In genomic region chr7:27172388-27172774, GRCh38 we compare ENCODE assay signal across 10 cellular contexts. TPM values are rescaled to one million over a fixed set of nuclear protein-coding genes. Genes with fewer than 3 reads are reported as not detected.
DNase-seq lines count a peak whose midpoint lies in the region; ATAC-seq and TF ChIP-seq lines count a peak whose summit lies in the region.
"Had no signal": no experiment of that assay in that cellular context is flagged by ENCODE, and none has a peak within 500 bp of the region (broad histone marks: within the 10 kb centered on the region; RNA-seq: fewer than 3 reads in every experiment).

No MANE protein-coding gene starts in this region.

- H3K9ac ChIP-seq in HCT116 (ENCODE audit: low read length): peak overlapping the region; percentile 89

- no peak for TF ChIP-seq RAD21 in HCT116 (IDR thresholded peaks at IDR 0.05; ENCODE audit: low read depth)

- TF ChIP-seq CTCF in CD14-positive monocyte (IDR thresholded peaks at IDR 0.05): no peak
- TF ChIP-seq CTCF in HCT116 (IDR thresholded peaks at IDR 0.05 in 2 of 3, conservative IDR thresholded peaks at IDR 0.05 in 1 of 3; ENCODE audit: borderline replicate concordance in 1 of 3, insufficient read depth in 1 of 3, low read depth in 2 of 3, low read length in 2 of 3): no peak
- TF ChIP-seq CTCF in nephron (IDR thresholded peaks at IDR 0.05; ENCODE audit: unreplicated experiment in 3 of 3): no peak

- no peaks in the 10 kb centered on the region for H3K27me3 ChIP-seq in HCT116 (ENCODE audit: insufficient read depth, low read length)

- H3K27me3 Mint-ChIP-seq in CD14-positive monocyte (ENCODE audit: low read depth in 3 of 3) (peaks cover 87 to 98% (median 92%) of the 10 kb centered on the region in 3 donors), nephron (ENCODE audit: low read depth) (peaks cover 46% of the 10 kb centered on the region)
- H3K27me3 Mint-ChIP-seq in activated naive CD8-positive, alpha-beta T cell treated with anti-CD3 and anti-CD28 coated beads, Interleukin-2, amount 50 U/mL, for 24 hours: peaks cover 71% of the 10 kb centered on the region

- H3K4me3 Mint-ChIP-seq in CD14-positive monocyte (peak overlapping the region; percentile 24 to 89), nephron (peak overlapping the region; percentile 92 to 95 (median 93))
- peak overlapping the region; percentile 24 for H3K4me3 Mint-ChIP-seq in activated naive CD8-positive, alpha-beta T cell treated with anti-CD3 and anti-CD28 coated beads, Interleukin-2, amount 50 U/mL, for 24 hours

- CTCF ChIA-PET in HCT116 (lab: Charles Lee): interaction anchor here (0.9 to 6.6 kb wide), 3 partner anchors 7 to 761 kb away, joined by 3 to 32 read pairs (median 3); no protein-coding TSS in a partner anchor

- peak overlapping the region; percentile 97 for H3K4me2 ChIP-seq in HCT116 (ENCODE audit: low read length)

- RAD21 ChIA-PET in HCT116 (lab: Charles Lee; ENCODE audit: low non-redundant PET in 1 of 2, low total read pairs in 2 of 2, uncharacterized antibody in 2 of 2, unreplicated experiment in 2 of 2): interaction anchor here (1.1 to 1.9 kb wide), 2 partner anchors 11 to 57 kb away, joined by 3 to 4 read pairs; no protein-coding TSS in a partner anchor

- peak; percentile 15 for TF ChIP-seq POLR2A in HCT116 (IDR thresholded peaks at IDR 0.05; ENCODE audit: borderline replicate concordance, extremely low read depth, insufficient read depth, insufficient read length)

- H3K9me2 ChIP-seq in HCT116 (ENCODE audit: insufficient read depth): no peaks in the 10 kb centered on the region

- peaks cover 19 to 29% of the 10 kb centered on the region in 2 donors for H3K36me3 Mint-ChIP-seq in CD14-positive monocyte
- no peaks in the 10 kb centered on the region for H3K36me3 Mint-ChIP-seq in activated naive CD8-positive, alpha-beta T cell treated with anti-CD3 and anti-CD28 coated beads, Interleukin-2, amount 50 U/mL, for 24 hours (ENCODE audit: low read depth)
- H3K36me3 Mint-ChIP-seq in nephron (ENCODE audit: low read depth): peaks cover 68% of the 10 kb centered on the region

- peak overlapping the region; percentile 91 for H3K27ac ChIP-seq in HCT116 (ENCODE audit: low read depth, low read length)
- H3K27ac ChIP-seq: heart right ventricle had no signal

- BruUV-seq in HCT116 (replicated peaks; lab: Mats Ljungman, UMichigan): no TSS peak

- no peak overlapping the region for H2AFZ ChIP-seq in HCT116 (ENCODE audit: low read depth, low read length, poor library complexity, severe bottlenecking)

- intact Hi-C loops in CD14-positive monocyte (cut with micrococcal nuclease): loop anchor here in 1 of 2 donors (5.0 kb wide), 1 partner anchor 1310 kb away; no protein-coding TSS in a partner anchor
- intact Hi-C loops in HCT116 (cut with micrococcal nuclease): no loop called here

- no peaks in the 10 kb centered on the region for H3K36me3 ChIP-seq in HCT116 (ENCODE audit: control insufficient read depth in 1 of 2, insufficient read depth in 2 of 2, low read length in 2 of 2)

- H3K4me1 Mint-ChIP-seq in CD14-positive monocyte: peaks cover 44% of the 10 kb centered on the region
- peaks cover 15% of the 10 kb centered on the region for H3K4me1 Mint-ChIP-seq in activated naive CD8-positive, alpha-beta T cell treated with anti-CD3 and anti-CD28 coated beads, Interleukin-2, amount 50 U/mL, for 24 hours
- peaks cover 45% of the 10 kb centered on the region for H3K4me1 Mint-ChIP-seq in nephron

- POLR2A ChIA-PET in HCT116 (lab: Charles Lee): no interaction called here

- H3K79me2 ChIP-seq in HCT116 (ENCODE audit: insufficient read depth, low read length): peaks cover 75% of the 10 kb centered on the region

- peaks cover 33 to 62% of the 10 kb centered on the region in 2 experiments for H3K4me1 ChIP-seq in HCT116 (ENCODE audit: control insufficient read depth in 1 of 2, insufficient read depth in 2 of 2, low read length in 2 of 2)

- peak overlapping the region; percentile 66 to 77 for H3K4me3 ChIP-seq in HCT116 (replicated peaks in 1 of 2; ENCODE audit: low read depth in 1 of 2, low read length in 2 of 2)

- H3K9me3 ChIP-seq in HCT116 (ENCODE audit: control insufficient read depth in 1 of 2, insufficient read depth in 1 of 2, low read depth in 1 of 2, low read length in 2 of 2): no peaks in the 10 kb centered on the region
- H3K9me3 ChIP-seq: heart right ventricle had no signal

- peaks cover 2 to 44% (median 25%) of the 10 kb centered on the region in 7 donors for H3K9me3 Mint-ChIP-seq in CD14-positive monocyte
- H3K9me3 Mint-ChIP-seq in activated naive CD8-positive, alpha-beta T cell treated with anti-CD3 and anti-CD28 coated beads, Interleukin-2, amount 50 U/mL, for 24 hours: no peaks in the 10 kb centered on the region
- H3K9me3 Mint-ChIP-seq in nephron: no peaks in the 10 kb centered on the region

- DNase-seq in CD14-positive monocyte (ENCODE audit: low spot score) (peak; percentile 16), HCT116 (ENCODE audit: low read depth, low spot score) (no peak), germinal center (ENCODE audit: low spot score) (no peak)
- DNase-seq in activated naive CD8-positive, alpha-beta T cell treated with anti-CD3 and anti-CD28 coated beads, Interleukin-2, amount 50 U/mL, for 24 hours: no peak
- no peak for DNase-seq in effector CD4-positive, alpha-beta T cell
- DNase-seq: heart right ventricle; stimulated activated CD4-positive, alpha-beta T cell treated with anti-CD3 and anti-CD28 coated beads, Interleukin-4, amount 100 ng/mL, for 24 hours had no signal

- ATAC-seq in HCT116 (no peak), GM21381 (IDR thresholded peaks at IDR 0.05; ENCODE audit: unreplicated experiment) (no peak), GM21529 (IDR thresholded peaks at IDR 0.05; ENCODE audit: unreplicated experiment) (no peak)
- ATAC-seq in activated naive CD8-positive, alpha-beta T cell treated with anti-CD3 and anti-CD28 coated beads, Interleukin-2, amount 50 U/mL, for 24 hours: no peak

- no peaks in the 10 kb centered on the region for H4K20me1 ChIP-seq in HCT116 (ENCODE audit: insufficient read depth)

- H3K27ac Mint-ChIP-seq in CD14-positive monocyte: no peak overlapping the region
- peak overlapping the region; percentile 23 for H3K27ac Mint-ChIP-seq in activated naive CD8-positive, alpha-beta T cell treated with anti-CD3 and anti-CD28 coated beads, Interleukin-2, amount 50 U/mL, for 24 hours
- H3K27ac Mint-ChIP-seq in nephron: peak overlapping the region; percentile 99 to 100 (median 99)

TF ChIP-seq in HCT116, 20 proteins besides CTCF, POLR2A, EP300 and RAD21 (continues in another document):
- TF ChIP-seq ELF1 (IDR thresholded peaks at IDR 0.05; ENCODE audit: borderline replicate concordance, low read depth) (no peak), SIN3A (IDR thresholded peaks at IDR 0.05; ENCODE audit: low read depth) (no peak), TCF7L2 (IDR thresholded peaks at IDR 0.05; ENCODE audit: borderline replicate concordance, extremely low read depth, insufficient read depth, insufficient read length) (no peak), ZBTB33 (IDR thresholded peaks at IDR 0.05; ENCODE audit: extremely low read depth, insufficient replicate concordance, low read length) (no peak), EZH2phosphoT487 (IDR thresholded peaks at IDR 0.05; ENCODE audit: borderline replicate concordance) (no peak)
- TF ChIP-seq, protein P1, sequence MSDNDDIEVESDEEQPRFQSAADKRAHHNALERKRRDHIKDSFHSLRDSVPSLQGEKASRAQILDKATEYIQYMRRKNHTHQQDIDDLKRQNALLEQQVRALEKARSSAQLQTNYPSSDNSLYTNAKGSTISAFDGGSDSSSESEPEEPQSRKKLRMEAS (IDR thresholded peaks at IDR 0.05): no peak

RNA-seq across cellular contexts. Expression of gene HOXA10, which starts 1.7 kb away (rescaled TPM):
- 1 to 10 TPM in 1 of 2 donors, under 1 TPM in 1; 0.33 to 3.2 TPM for polyA plus RNA-seq in CD14-positive monocyte
- 19.6 TPM for total RNA-seq in HCT116 (2021; ENCODE audit: unreplicated experiment)
- polyA plus RNA-seq in HCT116 (2012): 7.9 and 13.3 TPM in 2 replicates

RNA-seq across cellular contexts. Expression of gene HOXA9, which starts 7.0 kb away (rescaled TPM):
- 1 to 10 TPM in 1 of 2 donors, under 1 TPM in 1; 0.55 to 1.9 TPM for polyA plus RNA-seq in CD14-positive monocyte
- 91.0 TPM for total RNA-seq in HCT116 (2021; ENCODE audit: unreplicated experiment)
- 48.2 and 62.8 TPM in 2 replicates for polyA plus RNA-seq in HCT116 (2012)
- total RNA-seq: heart right ventricle had no signal
- polyA plus RNA-seq: heart right ventricle had no signal

RNA-seq across cellular contexts. Expression of gene HOXA11, which starts 12.7 kb away (rescaled TPM):
- not detected for polyA plus RNA-seq in CD14-positive monocyte
- total RNA-seq in HCT116 (2021; ENCODE audit: unreplicated experiment): 6.8 TPM
- 3.9 and 4.6 TPM in 2 replicates for polyA plus RNA-seq in HCT116 (2012)
- total RNA-seq: heart right ventricle had no signal
- polyA plus RNA-seq: heart right ventricle had no signal

RNA-seq across cellular contexts. Expression of gene HOXA7, which starts 15.9 kb away (rescaled TPM):
- polyA plus RNA-seq in CD14-positive monocyte: not detected
- 15.0 TPM for total RNA-seq in HCT116 (2021; ENCODE audit: unreplicated experiment)
- polyA plus RNA-seq in HCT116 (2012): 8.0 and 10.6 TPM in 2 replicates
- total RNA-seq: heart right ventricle had no signal

RNA-seq across cellular contexts. Expression of gene HOXA3, which starts 20.0 kb away (rescaled TPM):
- polyA plus RNA-seq in CD14-positive monocyte: not detected
- total RNA-seq in HCT116 (2021; ENCODE audit: unreplicated experiment): 9.2 TPM
- 5.6 and 5.7 TPM in 2 replicates for polyA plus RNA-seq in HCT116 (2012)

Comparison
In these comparisons a context has a peak if more than half of its experiments do, and no peak if none do; other contexts are left out.
1. H3K27ac Mint-ChIP-seq: peak in activated naive CD8-positive, alpha-beta T cell treated with anti-CD3 and anti-CD28 coated beads, Interleukin-2, amount 50 U/mL, for 24 hours (single experiment) and nephron (3 of 3); none in CD14-positive monocyte (0 of 7).
2. H3K4me3 Mint-ChIP-seq: peak in every context shown above with its lines; median percentile 93 in nephron; 56 in CD14-positive monocyte; 24 in activated naive CD8-positive, alpha-beta T cell treated with anti-CD3 and anti-CD28 coated beads, Interleukin-2, amount 50 U/mL, for 24 hours.